8 cellular contexts compared by ENCODE assay signal in the genomic region with DNA sequence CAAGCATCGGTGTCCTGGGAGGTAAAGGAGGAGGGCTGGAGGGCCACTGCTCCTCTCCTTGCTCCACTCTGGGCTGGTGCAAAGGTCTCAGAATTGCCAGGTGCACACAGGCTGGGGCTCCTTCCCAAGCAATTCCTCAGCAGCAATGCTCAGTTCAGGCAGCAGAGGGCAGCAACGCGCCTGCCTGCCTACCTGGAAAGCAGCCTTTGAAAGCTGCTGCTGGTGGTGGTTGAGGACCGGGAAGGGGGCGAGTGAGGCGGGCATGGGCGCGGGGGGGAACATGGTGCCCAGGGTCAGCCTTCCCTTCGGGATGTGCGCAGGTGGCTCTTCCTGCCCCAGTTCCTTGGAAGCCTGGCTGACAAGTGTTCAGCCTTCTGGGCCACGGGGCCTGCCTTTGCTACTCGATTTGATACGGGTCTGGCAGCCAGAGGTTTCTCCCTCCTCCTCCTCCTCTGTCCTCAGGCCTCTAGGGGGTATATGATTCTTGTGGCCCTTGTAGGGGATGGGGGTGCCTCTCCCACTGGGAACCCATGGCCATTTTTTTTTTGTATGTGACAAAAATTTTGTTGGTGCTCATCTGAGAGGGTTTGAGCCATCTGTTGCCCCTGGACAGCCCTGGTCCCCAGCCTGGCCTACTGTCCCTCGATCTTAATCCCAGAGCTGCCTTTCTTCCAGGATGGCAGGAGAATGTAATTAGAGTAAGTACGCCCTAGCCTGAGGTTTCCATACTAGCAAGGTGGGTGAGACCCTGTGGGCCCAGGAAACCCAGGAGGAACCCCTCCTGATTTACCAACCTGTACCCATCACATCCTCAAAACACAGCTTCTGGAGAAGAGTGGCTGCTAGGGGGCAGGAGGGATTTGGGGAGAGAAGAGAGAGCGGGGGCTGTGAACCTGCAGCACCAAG. TPM values are rescaled to one million over a fixed set of nuclear protein-coding genes. Genes with fewer than 3 reads are reported as not detected.
A peak's percentile ranks its signal among the peaks of the same experiment; 100 is the strongest.
DNase-seq lines count a peak whose midpoint lies in the region; ATAC-seq and TF ChIP-seq lines count a peak whose summit lies in the region.

No MANE protein-coding gene starts in this region.

- no peaks in the 10 kb centered on the region for H3K79me2 ChIP-seq in mammary epithelial cell (ENCODE audit: insufficient read depth, low read length)

- H3K4me1 ChIP-seq in mammary epithelial cell (ENCODE audit: insufficient read depth, low read length): peaks cover 47% of the 10 kb centered on the region

- BruUV-seq in mammary epithelial cell (replicated peaks; lab: Mats Ljungman, UMichigan): TSS peak; percentile 11

- no peak overlapping the region for H3K9ac ChIP-seq in mammary epithelial cell (ENCODE audit: insufficient read depth, low read length)

- no peaks in the 10 kb centered on the region for H4K20me1 ChIP-seq in mammary epithelial cell (ENCODE audit: insufficient read depth, low read length)

- intact Hi-C loops in mammary epithelial cell (cut with micrococcal nuclease): loop anchor here (1.0 to 10.0 kb wide), 7 partner anchors 19 to 412 kb away; a partner anchor contains a TSS

- dilution Hi-C loops in mammary epithelial cell (cut with HindIII; ENCODE audit: low sequenced_read_pairs): no loop called here

- TF ChIP-seq CTCF in WI38 (IDR thresholded peaks at IDR 0.05; ENCODE audit: low read depth, low read length) (peak; percentile 89), mammary epithelial cell (conservative IDR thresholded peaks at IDR 0.05 in 1 of 2, IDR thresholded peaks at IDR 0.05 in 1 of 2; ENCODE audit: extremely low read depth in 1 of 2, insufficient read depth in 1 of 2, low read depth in 1 of 2, low read length in 2 of 2) (peak; percentile 96 to 98)

- peak overlapping the region; percentile 42 for H2AFZ ChIP-seq in mammary epithelial cell (ENCODE audit: low read depth, low read length)

- no peaks in the 10 kb centered on the region for H3K36me3 ChIP-seq in mammary epithelial cell (ENCODE audit: insufficient read depth, low read length)

- H3K27me3 ChIP-seq in mammary epithelial cell (ENCODE audit: insufficient read depth, low read length): no peaks in the 10 kb centered on the region

- CTCF ChIA-PET in mammary epithelial cell (lab: Charles Lee; ENCODE audit: low non-redundant PET): interaction anchor here (1.0 kb wide), 1 partner anchor 411 kb away, joined by 7 read pairs; no protein-coding TSS in a partner anchor

- peak overlapping the region; percentile 53 for H3K4me2 ChIP-seq in mammary epithelial cell (ENCODE audit: insufficient read depth, low read depth, low read length)

- H3K4me3 ChIP-seq in WI38 (ENCODE audit: low read depth, low read length) (no peak overlapping the region), mammary epithelial cell (replicated peaks in 1 of 3; ENCODE audit: insufficient read depth in 1 of 3, low read depth in 2 of 3, low read length in 3 of 3) (no peak overlapping the region)

- in situ Hi-C loops in mammary epithelial cell (cut with MboI; ENCODE audit: low sequenced_read_pairs in 2 of 2): loop anchor here in 1 of 2 donors (10.0 kb wide), 1 partner anchor 107 kb away; a partner anchor contains a TSS

- no peaks in the 10 kb centered on the region for H3K9me3 ChIP-seq in mammary epithelial cell (replicated peaks; ENCODE audit: insufficient read depth, low read length)

- ATAC-seq in HG02759 (IDR thresholded peaks at IDR 0.05; ENCODE audit: unreplicated experiment) (peak; percentile 44), GM18519 (IDR thresholded peaks at IDR 0.05; ENCODE audit: low FRiP score, unreplicated experiment) (no peak)

- DNase-seq in DMS 273 (lab: John Stamatoyannopoulos, UW; ENCODE audit: unreplicated experiment) (peak; percentile 92), NCI-H2171 treated with DMSO at 0.1 percent for 48 hours (lab: John Stamatoyannopoulos, UW) (peak; percentile 70), mammary epithelial cell (peak; percentile 69), inferior parietal cortex (ENCODE audit: extremely low spot score) (peak; percentile 87)
- DNase-seq in stimulated activated CD4-positive, alpha-beta T cell treated with anti-CD3 and anti-CD28 coated beads, Interleukin-15, amount 100 ng/mL, for 1 hour (ENCODE audit: low read depth in 1 of 2, low spot score in 1 of 2): peak; percentile 61 to 81

- WGBS in mammary epithelial cell (ENCODE audit: low coverage, missing lambda C conversion rate): 16% methylated on average over 13 of the region's 16 CpGs

- H3K27ac ChIP-seq in mammary epithelial cell (ENCODE audit: insufficient read depth, low read depth, low read length): peak overlapping the region; percentile 2

RNA-seq across cellular contexts. Expression of a gene that starts 20.1 kb away (rescaled TPM):
- 10 to 100 TPM; 27.0 to 49.0 TPM for total RNA-seq in mammary epithelial cell
- polyA plus RNA-seq in mammary epithelial cell: 63.7 TPM
- polyA minus RNA-seq in mammary epithelial cell: 39.5 TPM

RNA-seq across cellular contexts. Expression of a gene that starts 22.7 kb away (rescaled TPM):
- under 1 TPM in 1 of 2 donors, not detected in 1; 0.50 TPM for total RNA-seq in mammary epithelial cell
- polyA plus RNA-seq in mammary epithelial cell: not detected
- polyA minus RNA-seq in mammary epithelial cell: not detected

RNA-seq across cellular contexts. Expression of a gene that starts 31.9 kb away (rescaled TPM):
- total RNA-seq in mammary epithelial cell: 10 to 100 TPM; 21.5 to 24.7 TPM
- polyA plus RNA-seq in mammary epithelial cell: 58.0 TPM
- polyA minus RNA-seq in mammary epithelial cell: 25.1 TPM

RNA-seq across cellular contexts. Expression of a gene that starts 38.4 kb away (rescaled TPM):
- total RNA-seq in mammary epithelial cell: 100 to 1,000 TPM in 1 of 2 donors, 10 to 100 TPM in 1; 46.5 to 130 TPM
- 49.5 TPM for polyA plus RNA-seq in mammary epithelial cell
- 46.9 TPM for polyA minus RNA-seq in mammary epithelial cell
